Comparison of ENCODE assay signal across 8 cellular contexts in genomic region chr19:49579947-49580263, GRCh38. TPM values are rescaled to one million over a fixed set of nuclear protein-coding genes. Genes with fewer than 3 reads are reported as not detected.
DNase-seq lines count a peak whose midpoint lies in the region; TF ChIP-seq lines count a peak whose summit lies in the region.

No MANE protein-coding gene starts in this region.

- peak overlapping the region; percentile 98 for H3K27ac Mint-ChIP-seq in endothelial cell (ENCODE audit: unreplicated experiment)

- H3K9me3 Mint-ChIP-seq in endothelial cell (ENCODE audit: unreplicated experiment): no peaks in the 10 kb centered on the region

- peak overlapping the region; percentile 56 for H3K9ac ChIP-seq in MM.1S (ENCODE audit: low read length)

- H3K79me2 ChIP-seq in MM.1S (ENCODE audit: low read length) (peaks cover 45% of the 10 kb centered on the region), osteoblast (ENCODE audit: insufficient read depth, low read length) (peaks cover 50% of the 10 kb centered on the region)

- peak overlapping the region; percentile 87 for H3K4me2 ChIP-seq in MM.1S (ENCODE audit: low read depth, low read length)
- H3K4me2 ChIP-seq in osteoblast (ENCODE audit: insufficient read depth, low read length): peak overlapping the region; percentile 96

- peak overlapping the region; percentile 98 for H2AFZ ChIP-seq in MM.1S (ENCODE audit: low read length)
- peak overlapping the region; percentile 100 for H2AFZ ChIP-seq in osteoblast (ENCODE audit: low read length)

- peak overlapping the region; percentile 68 for H3K4me3 ChIP-seq in GM06990 (replicated peaks; ENCODE audit: low read depth, low read length)
- H3K4me3 ChIP-seq in MM.1S (ENCODE audit: low read length): peak overlapping the region; percentile 77
- H3K4me3 ChIP-seq in osteoblast (ENCODE audit: insufficient read depth, low read length): peak overlapping the region; percentile 91

- no peaks in the 10 kb centered on the region for H3F3A ChIP-seq in MM.1S (ENCODE audit: insufficient read depth, low read length)

- H3K36me3 ChIP-seq in GM06990 (ENCODE audit: control insufficient read depth, insufficient read depth, low read length): no peaks in the 10 kb centered on the region; the same call in 1 of the 2 replicates
- no peaks in the 10 kb centered on the region for H3K36me3 ChIP-seq in MM.1S (replicated peaks; ENCODE audit: insufficient read depth, low read length)
- H3K36me3 ChIP-seq in osteoblast (ENCODE audit: insufficient read depth, low read length): peaks cover 11% of the 10 kb centered on the region

- DNase-seq in GM06990 (ENCODE audit: extremely low read depth, insufficient read length): no peak
- DNase-seq in MM.1S: no peak
- DNase-seq in endothelial cell (ENCODE audit: low spot score): no peak
- peak; percentile 10 for DNase-seq in osteoblast (ENCODE audit: insufficient read length, low spot score, missing footprints)
- no peak for DNase-seq in NCI-H2196 (lab: John Stamatoyannopoulos, UW; ENCODE audit: unreplicated experiment)
- DNase-seq in NCI-H2107 treated with DMSO at 0.1 percent for 48 hours (lab: John Stamatoyannopoulos, UW; ENCODE audit: unreplicated experiment): no peak
- no peak for DNase-seq in activated CD8-positive, alpha-beta memory T cell treated with anti-CD3 and anti-CD28 coated beads, Interleukin-2, amount 50 U/mL, for 4 hours
- DNase-seq in effector CD8-positive, alpha-beta T cell (lab: John Stamatoyannopoulos, UW): no peak

- peak overlapping the region; percentile 99 for H3K4me3 Mint-ChIP-seq in endothelial cell (ENCODE audit: unreplicated experiment)

- H3K36me3 Mint-ChIP-seq in endothelial cell (ENCODE audit: low read depth, unreplicated experiment): peaks cover 13% of the 10 kb centered on the region

- H3K27ac ChIP-seq in MM.1S (ENCODE audit: low read length): no peak overlapping the region
- H3K27ac ChIP-seq in osteoblast (ENCODE audit: low read depth, low read length): peak overlapping the region; percentile 75

- H3K9me3 ChIP-seq in MM.1S (replicated peaks; ENCODE audit: insufficient read depth, low read length) (no peaks in the 10 kb centered on the region), osteoblast (ENCODE audit: low read depth, low read length) (no peaks in the 10 kb centered on the region)

- H3K27me3 Mint-ChIP-seq in endothelial cell (ENCODE audit: unreplicated experiment): peaks cover 8% of the 10 kb centered on the region

- H3K4me1 ChIP-seq in MM.1S (ENCODE audit: low read length): peaks cover 16% of the 10 kb centered on the region
- peaks cover 18% of the 10 kb centered on the region for H3K4me1 ChIP-seq in osteoblast (ENCODE audit: insufficient read depth, low read length)

- peaks cover 20% of the 10 kb centered on the region for H3K4me1 Mint-ChIP-seq in endothelial cell (ENCODE audit: unreplicated experiment)

- H3K27me3 ChIP-seq in GM06990 (replicated peaks; ENCODE audit: control insufficient read depth, insufficient read depth, low read length) (no peaks in the 10 kb centered on the region), MM.1S (replicated peaks; ENCODE audit: insufficient read depth, low read length) (no peaks in the 10 kb centered on the region), osteoblast (ENCODE audit: insufficient read depth, low read length) (no peaks in the 10 kb centered on the region)

- H3K9me2 ChIP-seq in MM.1S (replicated peaks; ENCODE audit: insufficient read depth, low read length): no peaks in the 10 kb centered on the region

- H4K20me1 ChIP-seq in MM.1S (ENCODE audit: insufficient read depth, low read length): no peaks in the 10 kb centered on the region
- H4K20me1 ChIP-seq in osteoblast (ENCODE audit: insufficient read depth, low read length): peaks cover 12% of the 10 kb centered on the region

- TF ChIP-seq CTCF in GM06990 (IDR thresholded peaks at IDR 0.05; ENCODE audit: insufficient read depth, low read length, poor library complexity, severe bottlenecking): no peak
- no peak for TF ChIP-seq CTCF in MM.1S (IDR thresholded peaks at IDR 0.05; ENCODE audit: low read length)
- TF ChIP-seq CTCF in endothelial cell (IDR thresholded peaks at IDR 0.05; ENCODE audit: unreplicated experiment): no peak
- TF ChIP-seq CTCF in osteoblast (IDR thresholded peaks at IDR 0.05; ENCODE audit: extremely low read depth, low read depth, low read length): no peak

RNA-seq across cellular contexts. Expression of gene NOSIP, which starts 0.5 kb away (rescaled TPM):
- total RNA-seq in endothelial cell (ENCODE audit: unreplicated experiment) (76.3 TPM), osteoblast (57.5 and 68.0 TPM in 2 replicates)

RNA-seq across cellular contexts. Expression of gene PRRG2, which starts 1.2 kb away (rescaled TPM):
- total RNA-seq in endothelial cell (ENCODE audit: unreplicated experiment) (2.4 TPM), osteoblast (under 0.01 and 0.29 TPM in 2 replicates)

RNA-seq across cellular contexts. Expression of gene PRR12, which starts 11.1 kb away (rescaled TPM):
- total RNA-seq in endothelial cell (ENCODE audit: unreplicated experiment) (38.8 TPM), osteoblast (2.2 and 2.9 TPM in 2 replicates)

RNA-seq across cellular contexts. Expression of gene RCN3, which starts 52.1 kb away (rescaled TPM):
- total RNA-seq in endothelial cell (ENCODE audit: unreplicated experiment): 19.4 TPM
- total RNA-seq in osteoblast: 346 and 377 TPM in 2 replicates

Comparison
In these comparisons a context has a peak if more than half of its experiments do, and no peak if none do; other contexts are left out.
1. RNA of gene PRR12, which starts 11.1 kb away (total RNA-seq): 38.8 TPM in endothelial cell (single experiment); 2.2 to 2.9 TPM in osteoblast; every median in the first group is over 10 times any median in the second.
2. Peak in every context shown above with its lines, with median percentiles within 50 percentile points of each other: H3K4me3 ChIP-seq.